Comparison of ENCODE assay signal across 1 cellular context in genomic region chr11:71115770-71116434, GRCh38.
TF ChIP-seq lines count a peak whose summit lies in the region.

No MANE protein-coding gene starts in this region.

TF ChIP-seq in K562, 482 proteins besides CTCF, POLR2A, EP300 and RAD21 (continued from another document):
- TF ChIP-seq ZBTB11 (CRISPR knock-in tag; IDR thresholded peaks at IDR 0.05) (no peak), ZNF282 (CRISPR knock-in tag; IDR thresholded peaks at IDR 0.05) (no peak), SMC3 (conservative IDR thresholded peaks at IDR 0.05; ENCODE audit: insufficient read depth, low read depth, low read length) (no peak), ZNF274 (IDR thresholded peaks at IDR 0.05; ENCODE audit: borderline replicate concordance, low read depth, low read length) (no peak), RCOR1 (IDR thresholded peaks at IDR 0.05; ENCODE audit: borderline replicate concordance in 1 of 2, low read depth in 2 of 2, low read length in 2 of 2) (0 out of 4 replicates have a peak, but pooled peaks of 1 of the 2 experiments have one; percentile 19), FOXM1 (IDR thresholded peaks at IDR 0.05; ENCODE audit: low read depth) (no peak), FOXM1 (CRISPR knock-in tag; IDR thresholded peaks at IDR 0.05; ENCODE audit: low read depth) (no peak), LEF1 (IDR thresholded peaks at IDR 0.05) (no peak), TARDBP (IDR thresholded peaks at IDR 0.05) (no peak), MITF (IDR thresholded peaks at IDR 0.05) (no peak), RUNX1 (IDR thresholded peaks at IDR 0.05; ENCODE audit: low read depth) (no peak), ZC3H4 (CRISPR knock-in tag; IDR thresholded peaks at IDR 0.05; ENCODE audit: borderline replicate concordance) (no peak), ZNF507 (tag; conservative IDR thresholded peaks at IDR 0.05) (no peak), ZZZ3 (IDR thresholded peaks at IDR 0.05) (no peak), PHTF2 (CRISPR knock-in tag; IDR thresholded peaks at IDR 0.05) (no peak), CC2D1A (IDR thresholded peaks at IDR 0.05) (no peak), ZNF740 (CRISPR knock-in tag; IDR thresholded peaks at IDR 0.05) (no peak), ZNF740 (tag; IDR thresholded peaks at IDR 0.05) (no peak), ARID1B (IDR thresholded peaks at IDR 0.05) (no peak), MBD2 (IDR thresholded peaks at IDR 0.05; ENCODE audit: borderline replicate concordance, low read depth) (no peak), ZNF165 (CRISPR knock-in tag; IDR thresholded peaks at IDR 0.05; ENCODE audit: borderline replicate concordance) (no peak), RBM25 (IDR thresholded peaks at IDR 0.05; ENCODE audit: low read depth, low read length, severe bottlenecking) (peak; percentile 71), RFX5 (IDR thresholded peaks at IDR 0.05; ENCODE audit: low read depth, low read length) (no peak), ELK3 (CRISPR knock-in tag; IDR thresholded peaks at IDR 0.05) (no peak), ZNF445 (CRISPR knock-in tag; IDR thresholded peaks at IDR 0.05; ENCODE audit: low read depth) (no peak), BCOR (IDR thresholded peaks at IDR 0.05) (peak; percentile 43; the same call in 1 of the 2 replicates), MECOM (CRISPR knock-in tag; IDR thresholded peaks at IDR 0.05) (no peak)
